In genomic region chr11:66258473-66258893, GRCh38 we compare ENCODE assay signal across 1 cellular context.
TF ChIP-seq lines count a peak whose summit lies in the region.

No MANE protein-coding gene starts in this region.

TF ChIP-seq in HepG2, 621 proteins besides CTCF, POLR2A, EP300 and RAD21 (continued from another document and continues in another):
- no peak for TF ChIP-seq KIAA2018 (CRISPR knock-in tag; IDR thresholded peaks at IDR 0.05; ENCODE audit: borderline replicate concordance)
- TF ChIP-seq NFIB (CRISPR knock-in tag; IDR thresholded peaks at IDR 0.05; ENCODE audit: borderline replicate concordance): no peak
- peak; percentile 12; the same call in 1 of the 2 replicates for TF ChIP-seq UBTF (CRISPR knock-in tag; IDR thresholded peaks at IDR 0.05)
- no peak for TF ChIP-seq CCDC6 (CRISPR knock-in tag; IDR thresholded peaks at IDR 0.05)
- no peak for TF ChIP-seq CREB1 (IDR thresholded peaks at IDR 0.05)
- TF ChIP-seq CREB1 (CRISPR knock-in tag; IDR thresholded peaks at IDR 0.05): no peak
- TF ChIP-seq PAX8 (CRISPR knock-in tag; IDR thresholded peaks at IDR 0.05; ENCODE audit: borderline replicate concordance): peak; percentile 94; the same call in 1 of the 2 replicates
- TF ChIP-seq AHR (CRISPR knock-in tag; IDR thresholded peaks at IDR 0.05): no peak
- no peak for TF ChIP-seq SNAI1 (CRISPR knock-in tag; IDR thresholded peaks at IDR 0.05; ENCODE audit: borderline replicate concordance)
- TF ChIP-seq ZNF691 (CRISPR knock-in tag; IDR thresholded peaks at IDR 0.05; ENCODE audit: borderline replicate concordance, low read depth): peak; percentile 16; the same call in 1 of the 2 replicates
- 0 out of 2 replicates have a peak, but pooled peaks have one; percentile 1 for TF ChIP-seq HOXA3 (CRISPR knock-in tag; IDR thresholded peaks at IDR 0.05)
- TF ChIP-seq RNF219 (CRISPR knock-in tag; IDR thresholded peaks at IDR 0.05): no peak
- no peak for TF ChIP-seq CREBL2 (CRISPR knock-in tag; IDR thresholded peaks at IDR 0.05; ENCODE audit: borderline replicate concordance)
- no peak for TF ChIP-seq MLXIP (CRISPR knock-in tag; IDR thresholded peaks at IDR 0.05; ENCODE audit: borderline replicate concordance)
- TF ChIP-seq CENPT (CRISPR knock-in tag; IDR thresholded peaks at IDR 0.05; ENCODE audit: low read depth): peak; percentile 39; the same call in 1 of the 2 replicates
- TF ChIP-seq ZNF556 (CRISPR knock-in tag; IDR thresholded peaks at IDR 0.05; ENCODE audit: borderline replicate concordance): 0 out of 2 replicates have a peak, but pooled peaks have one; percentile 33
- no peak for TF ChIP-seq SP5 (CRISPR knock-in tag; IDR thresholded peaks at IDR 0.05; ENCODE audit: borderline replicate concordance, low read depth)
- 0 out of 2 replicates have a peak, but pooled peaks have one; percentile 40 for TF ChIP-seq ZNF543 (CRISPR knock-in tag; IDR thresholded peaks at IDR 0.05)
- TF ChIP-seq HCFC1 (IDR thresholded peaks at IDR 0.05; ENCODE audit: low read depth, low read length): no peak
- no peak for TF ChIP-seq ZBTB25 (CRISPR knock-in tag; IDR thresholded peaks at IDR 0.05)
- TF ChIP-seq DPF2 (CRISPR knock-in tag; IDR thresholded peaks at IDR 0.05; ENCODE audit: borderline replicate concordance, low read depth): no peak
- peak; percentile 28 for TF ChIP-seq MAF1 (CRISPR knock-in tag; IDR thresholded peaks at IDR 0.05; ENCODE audit: borderline replicate concordance)
- TF ChIP-seq PHF5A (CRISPR knock-in tag; IDR thresholded peaks at IDR 0.05; ENCODE audit: low read depth, unreplicated experiment): no peak
- no peak for TF ChIP-seq ATF1 (CRISPR knock-in tag; IDR thresholded peaks at IDR 0.05)
- no peak for TF ChIP-seq SP2 (CRISPR knock-in tag; IDR thresholded peaks at IDR 0.05)
- TF ChIP-seq BCL3 (CRISPR knock-in tag; IDR thresholded peaks at IDR 0.05): no peak
- no peak for TF ChIP-seq DBP (CRISPR knock-in tag; IDR thresholded peaks at IDR 0.05; ENCODE audit: not compliant biosample characterization)
- TF ChIP-seq ZNF703 (CRISPR knock-in tag; IDR thresholded peaks at IDR 0.05; ENCODE audit: borderline replicate concordance): no peak
- TF ChIP-seq ZNF333 (CRISPR knock-in tag; IDR thresholded peaks at IDR 0.05; ENCODE audit: borderline replicate concordance): 0 out of 2 replicates have a peak, but pooled peaks have one; percentile 1
- TF ChIP-seq THAP8 (CRISPR knock-in tag; IDR thresholded peaks at IDR 0.05; ENCODE audit: borderline replicate concordance): 0 out of 2 replicates have a peak, but pooled peaks have one; percentile 33
- no peak for TF ChIP-seq CHD4 (IDR thresholded peaks at IDR 0.05; ENCODE audit: borderline replicate concordance, low read length)
- 0 out of 2 replicates have a peak, but pooled peaks have one; percentile 42 for TF ChIP-seq ZNF678 (CRISPR knock-in tag; IDR thresholded peaks at IDR 0.05)
- no peak for TF ChIP-seq NKX3-1 (CRISPR knock-in tag; IDR thresholded peaks at IDR 0.05)
- TF ChIP-seq MAFK (conservative IDR thresholded peaks at IDR 0.05 in 1 of 2, IDR thresholded peaks at IDR 0.05 in 1 of 2; ENCODE audit: low read length in 2 of 2): no peak
